ENCODE assay signal across 1 cellular context in the genomic region with DNA sequence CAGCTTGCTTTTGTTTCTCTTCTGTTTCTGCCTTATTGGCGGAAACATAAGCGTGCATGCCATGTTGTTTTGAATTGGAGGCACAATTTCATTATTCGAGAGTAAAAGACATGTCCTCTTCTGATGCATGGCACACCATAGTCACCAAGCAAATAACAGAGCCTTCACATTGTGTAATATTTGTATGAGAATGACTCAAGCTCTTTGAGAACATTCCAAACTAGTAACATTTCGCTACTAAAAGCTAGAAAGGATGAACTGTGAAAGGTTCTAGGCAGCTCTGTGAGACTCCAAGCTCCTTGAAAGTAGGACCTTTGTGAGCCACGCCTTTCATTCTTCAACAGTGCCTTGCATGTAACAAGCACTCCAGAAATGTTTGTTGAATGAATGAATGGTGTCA.
TF ChIP-seq lines count a peak whose summit lies in the region.

No MANE protein-coding gene starts in this region.

TF ChIP-seq in K562, 482 proteins besides CTCF, POLR2A, EP300 and RAD21:
- TF ChIP-seq BRCA1 (IDR thresholded peaks at IDR 0.05) (no peak), BRCA1 (CRISPR knock-in tag; IDR thresholded peaks at IDR 0.05) (no peak), CHD7 (IDR thresholded peaks at IDR 0.05; ENCODE audit: low read depth, low read length) (no peak), ATF2 (CRISPR knock-in tag; IDR thresholded peaks at IDR 0.05) (no peak), SETDB1 (IDR thresholded peaks at IDR 0.05; ENCODE audit: low read length) (no peak), PPARD (CRISPR knock-in tag; IDR thresholded peaks at IDR 0.05) (no peak), TAL1 (IDR thresholded peaks at IDR 0.05) (no peak), NFRKB (IDR thresholded peaks at IDR 0.05; ENCODE audit: low read depth) (no peak), RBM34 (IDR thresholded peaks at IDR 0.05; ENCODE audit: borderline replicate concordance, insufficient read depth, low read length) (no peak), CC2D1A (IDR thresholded peaks at IDR 0.05) (no peak), TCF3 (CRISPR knock-in tag; IDR thresholded peaks at IDR 0.05) (no peak), IFI16 (CRISPR knock-in tag; IDR thresholded peaks at IDR 0.05) (no peak), KHSRP (IDR thresholded peaks at IDR 0.05) (no peak), EP400 (IDR thresholded peaks at IDR 0.05) (no peak), ZNF24 (IDR thresholded peaks at IDR 0.05) (no peak), ZNF644 (tag; IDR thresholded peaks at IDR 0.05; ENCODE audit: low read depth) (no peak), SRSF9 (IDR thresholded peaks at IDR 0.05; ENCODE audit: borderline replicate concordance, low read depth, low read length) (no peak), L3MBTL2 (IDR thresholded peaks at IDR 0.05) (no peak)
- TF ChIP-seq, protein P1, sequence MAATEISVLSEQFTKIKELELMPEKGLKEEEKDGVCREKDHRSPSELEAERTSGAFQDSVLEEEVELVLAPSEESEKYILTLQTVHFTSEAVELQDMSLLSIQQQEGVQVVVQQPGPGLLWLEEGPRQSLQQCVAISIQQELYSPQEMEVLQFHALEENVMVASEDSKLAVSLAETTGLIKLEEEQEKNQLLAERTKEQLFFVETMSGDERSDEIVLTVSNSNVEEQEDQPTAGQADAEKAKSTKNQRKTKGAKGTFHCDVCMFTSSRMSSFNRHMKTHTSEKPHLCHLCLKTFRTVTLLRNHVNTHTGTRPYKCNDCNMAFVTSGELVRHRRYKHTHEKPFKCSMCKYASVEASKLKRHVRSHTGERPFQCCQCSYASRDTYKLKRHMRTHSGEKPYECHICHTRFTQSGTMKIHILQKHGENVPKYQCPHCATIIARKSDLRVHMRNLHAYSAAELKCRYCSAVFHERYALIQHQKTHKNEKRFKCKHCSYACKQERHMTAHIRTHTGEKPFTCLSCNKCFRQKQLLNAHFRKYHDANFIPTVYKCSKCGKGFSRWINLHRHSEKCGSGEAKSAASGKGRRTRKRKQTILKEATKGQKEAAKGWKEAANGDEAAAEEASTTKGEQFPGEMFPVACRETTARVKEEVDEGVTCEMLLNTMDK (IDR thresholded peaks at IDR 0.05; ENCODE audit: borderline replicate concordance, insufficient read depth, low read depth, low read length, poor library complexity, severe bottlenecking) = no peak
